Comparison of ENCODE assay signal across 1 cellular context in genomic region chr19:46731584-46731983, GRCh38.
TF ChIP-seq lines count a peak whose summit lies in the region.

No MANE protein-coding gene starts in this region.

TF ChIP-seq in HepG2, 621 proteins besides CTCF, POLR2A, EP300 and RAD21:
- no peak for TF ChIP-seq FOSL2 (CRISPR knock-in tag; IDR thresholded peaks at IDR 0.05)
- no peak for TF ChIP-seq ZNF460 (CRISPR knock-in tag; IDR thresholded peaks at IDR 0.05; ENCODE audit: borderline replicate concordance)
- TF ChIP-seq HNRNPUL1 (IDR thresholded peaks at IDR 0.05; ENCODE audit: low read depth, low read length): no peak
- TF ChIP-seq E2F2 (CRISPR knock-in tag; IDR thresholded peaks at IDR 0.05; ENCODE audit: borderline replicate concordance): no peak
- TF ChIP-seq ZNF816 (CRISPR knock-in tag; IDR thresholded peaks at IDR 0.05; ENCODE audit: borderline replicate concordance): no peak
- no peak for TF ChIP-seq ATAD3A (CRISPR knock-in tag; IDR thresholded peaks at IDR 0.05)
- no peak for TF ChIP-seq AKAP8 (CRISPR knock-in tag; IDR thresholded peaks at IDR 0.05)
- TF ChIP-seq NR0B2 (CRISPR knock-in tag; IDR thresholded peaks at IDR 0.05): no peak
- no peak for TF ChIP-seq ZNF501 (CRISPR knock-in tag; IDR thresholded peaks at IDR 0.05)
- no peak for TF ChIP-seq ZNF883 (CRISPR knock-in tag; IDR thresholded peaks at IDR 0.05; ENCODE audit: not compliant biosample characterization)
- no peak for TF ChIP-seq CREB1 (IDR thresholded peaks at IDR 0.05)
- no peak for TF ChIP-seq CREB1 (CRISPR knock-in tag; IDR thresholded peaks at IDR 0.05)
- TF ChIP-seq ZBTB26 (CRISPR knock-in tag; IDR thresholded peaks at IDR 0.05; ENCODE audit: borderline replicate concordance): no peak
- no peak for TF ChIP-seq ZSCAN20 (CRISPR knock-in tag; IDR thresholded peaks at IDR 0.05; ENCODE audit: borderline replicate concordance)
- no peak for TF ChIP-seq LRRFIP1 (CRISPR knock-in tag; conservative IDR thresholded peaks at IDR 0.05)
- TF ChIP-seq ZNF484 (CRISPR knock-in tag; IDR thresholded peaks at IDR 0.05; ENCODE audit: borderline replicate concordance, low read depth): no peak
- TF ChIP-seq GMEB2 (CRISPR knock-in tag; IDR thresholded peaks at IDR 0.05; ENCODE audit: low read depth): no peak
- no peak for TF ChIP-seq ZFP36L2 (CRISPR knock-in tag; IDR thresholded peaks at IDR 0.05)
- TF ChIP-seq NFATC3 (CRISPR knock-in tag; IDR thresholded peaks at IDR 0.05): no peak
- no peak for TF ChIP-seq RBM22 (optimal IDR thresholded peaks at IDR 0.05; ENCODE audit: low read length)
- no peak for TF ChIP-seq NONO (IDR thresholded peaks at IDR 0.05)
- TF ChIP-seq NONO (CRISPR knock-in tag; conservative IDR thresholded peaks at IDR 0.05): no peak
TF ChIP-seq in HepG2: peak in this region for 0.
